In the genomic region with DNA sequence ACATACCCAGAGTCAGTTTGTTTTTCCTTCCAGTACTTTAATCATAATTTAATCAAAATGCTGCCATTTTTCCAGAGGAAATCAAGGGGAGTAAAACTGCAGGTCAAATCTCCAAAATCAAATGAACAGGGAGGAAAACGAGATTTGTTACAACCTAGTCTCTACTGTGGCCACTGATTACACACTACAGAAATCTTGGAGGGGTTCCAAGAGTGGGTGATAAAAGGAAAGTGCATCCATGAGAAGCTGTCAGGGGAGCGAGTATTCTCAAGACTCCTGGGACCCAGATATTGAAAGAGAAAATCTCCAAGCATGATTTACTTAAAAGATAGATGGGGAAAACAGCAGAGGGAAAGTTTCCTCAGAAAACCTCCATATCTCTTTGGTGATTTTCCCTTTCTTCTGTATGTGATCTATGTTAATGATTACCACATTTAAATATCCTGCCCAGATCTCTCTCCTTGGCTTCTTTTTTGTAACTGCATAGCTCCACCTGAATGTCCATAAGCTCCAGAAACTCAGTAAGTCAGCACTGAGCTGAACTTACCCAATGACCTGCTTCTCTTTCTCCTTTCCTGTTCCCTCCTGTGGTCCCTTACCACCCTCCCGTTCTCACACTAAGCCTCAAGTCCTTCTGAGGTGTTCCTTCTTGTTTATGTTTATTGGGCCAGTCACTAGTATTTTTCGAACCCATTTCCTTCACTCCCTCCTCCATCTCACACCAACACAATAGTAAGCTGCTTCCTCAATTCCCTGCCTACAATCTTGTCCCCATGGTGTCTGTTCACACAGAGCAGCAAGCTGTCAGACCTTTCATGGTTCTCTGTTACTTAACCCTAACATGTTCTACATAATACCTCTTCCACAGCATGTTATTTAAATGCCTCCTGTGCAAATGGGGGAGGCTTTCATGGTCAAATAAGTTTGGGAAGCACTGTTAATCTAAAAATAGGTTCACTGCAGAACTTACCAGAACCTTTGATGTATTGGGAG, we compare ENCODE assay signal across 1 cellular context.
TF ChIP-seq lines count a peak whose summit lies in the region.

No MANE protein-coding gene starts in this region.

TF ChIP-seq in WTC11, 78 proteins besides CTCF, POLR2A, EP300 and RAD21 (continued from another document):
- TF ChIP-seq AFF4 (CRISPR knock-in tag; IDR thresholded peaks at IDR 0.05; ENCODE audit: borderline replicate concordance): no peak
- TF ChIP-seq ZNF416 (CRISPR knock-in tag; IDR thresholded peaks at IDR 0.05): no peak
- TF ChIP-seq ATF1 (CRISPR knock-in tag; IDR thresholded peaks at IDR 0.05): no peak
- TF ChIP-seq, protein P1, sequence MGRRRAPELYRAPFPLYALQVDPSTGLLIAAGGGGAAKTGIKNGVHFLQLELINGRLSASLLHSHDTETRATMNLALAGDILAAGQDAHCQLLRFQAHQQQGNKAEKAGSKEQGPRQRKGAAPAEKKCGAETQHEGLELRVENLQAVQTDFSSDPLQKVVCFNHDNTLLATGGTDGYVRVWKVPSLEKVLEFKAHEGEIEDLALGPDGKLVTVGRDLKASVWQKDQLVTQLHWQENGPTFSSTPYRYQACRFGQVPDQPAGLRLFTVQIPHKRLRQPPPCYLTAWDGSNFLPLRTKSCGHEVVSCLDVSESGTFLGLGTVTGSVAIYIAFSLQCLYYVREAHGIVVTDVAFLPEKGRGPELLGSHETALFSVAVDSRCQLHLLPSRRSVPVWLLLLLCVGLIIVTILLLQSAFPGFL (CRISPR knock-in tag; IDR thresholded peaks at IDR 0.05; ENCODE audit: borderline replicate concordance): no peak
- TF ChIP-seq NR1H2 (CRISPR knock-in tag; IDR thresholded peaks at IDR 0.05): no peak
- TF ChIP-seq ETV6 (CRISPR knock-in tag; IDR thresholded peaks at IDR 0.05): no peak
- TF ChIP-seq ZNF219 (CRISPR knock-in tag; IDR thresholded peaks at IDR 0.05; ENCODE audit: borderline replicate concordance): no peak
- TF ChIP-seq ZSCAN18 (CRISPR knock-in tag; IDR thresholded peaks at IDR 0.05): no peak
- TF ChIP-seq, protein P2, sequence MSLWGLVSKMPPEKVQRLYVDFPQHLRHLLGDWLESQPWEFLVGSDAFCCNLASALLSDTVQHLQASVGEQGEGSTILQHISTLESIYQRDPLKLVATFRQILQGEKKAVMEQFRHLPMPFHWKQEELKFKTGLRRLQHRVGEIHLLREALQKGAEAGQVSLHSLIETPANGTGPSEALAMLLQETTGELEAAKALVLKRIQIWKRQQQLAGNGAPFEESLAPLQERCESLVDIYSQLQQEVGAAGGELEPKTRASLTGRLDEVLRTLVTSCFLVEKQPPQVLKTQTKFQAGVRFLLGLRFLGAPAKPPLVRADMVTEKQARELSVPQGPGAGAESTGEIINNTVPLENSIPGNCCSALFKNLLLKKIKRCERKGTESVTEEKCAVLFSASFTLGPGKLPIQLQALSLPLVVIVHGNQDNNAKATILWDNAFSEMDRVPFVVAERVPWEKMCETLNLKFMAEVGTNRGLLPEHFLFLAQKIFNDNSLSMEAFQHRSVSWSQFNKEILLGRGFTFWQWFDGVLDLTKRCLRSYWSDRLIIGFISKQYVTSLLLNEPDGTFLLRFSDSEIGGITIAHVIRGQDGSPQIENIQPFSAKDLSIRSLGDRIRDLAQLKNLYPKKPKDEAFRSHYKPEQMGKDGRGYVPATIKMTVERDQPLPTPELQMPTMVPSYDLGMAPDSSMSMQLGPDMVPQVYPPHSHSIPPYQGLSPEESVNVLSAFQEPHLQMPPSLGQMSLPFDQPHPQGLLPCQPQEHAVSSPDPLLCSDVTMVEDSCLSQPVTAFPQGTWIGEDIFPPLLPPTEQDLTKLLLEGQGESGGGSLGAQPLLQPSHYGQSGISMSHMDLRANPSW (CRISPR knock-in tag; conservative IDR thresholded peaks at IDR 0.05; ENCODE audit: low read depth): no peak
- no peak for TF ChIP-seq CREM (CRISPR knock-in tag; IDR thresholded peaks at IDR 0.05)
- TF ChIP-seq ZBTB21 (CRISPR knock-in tag; IDR thresholded peaks at IDR 0.05; ENCODE audit: borderline replicate concordance): no peak
- no peak for TF ChIP-seq IRF2 (CRISPR knock-in tag; IDR thresholded peaks at IDR 0.05; ENCODE audit: borderline replicate concordance, low read depth)
- TF ChIP-seq, protein P3, sequence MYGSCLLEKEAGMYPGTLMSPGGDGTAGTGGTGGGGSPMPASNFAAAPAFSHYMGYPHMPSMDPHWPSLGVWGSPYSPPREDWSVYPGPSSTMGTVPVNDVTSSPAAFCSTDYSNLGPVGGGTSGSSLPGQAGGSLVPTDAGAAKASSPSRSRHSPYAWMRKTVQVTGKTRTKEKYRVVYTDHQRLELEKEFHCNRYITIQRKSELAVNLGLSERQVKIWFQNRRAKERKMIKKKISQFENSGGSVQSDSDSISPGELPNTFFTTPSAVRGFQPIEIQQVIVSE (CRISPR knock-in tag; IDR thresholded peaks at IDR 0.05; ENCODE audit: borderline replicate concordance): no peak
TF ChIP-seq in WTC11: peak in this region for 0.
